8 cellular contexts compared by ENCODE assay signal in the genomic region with DNA sequence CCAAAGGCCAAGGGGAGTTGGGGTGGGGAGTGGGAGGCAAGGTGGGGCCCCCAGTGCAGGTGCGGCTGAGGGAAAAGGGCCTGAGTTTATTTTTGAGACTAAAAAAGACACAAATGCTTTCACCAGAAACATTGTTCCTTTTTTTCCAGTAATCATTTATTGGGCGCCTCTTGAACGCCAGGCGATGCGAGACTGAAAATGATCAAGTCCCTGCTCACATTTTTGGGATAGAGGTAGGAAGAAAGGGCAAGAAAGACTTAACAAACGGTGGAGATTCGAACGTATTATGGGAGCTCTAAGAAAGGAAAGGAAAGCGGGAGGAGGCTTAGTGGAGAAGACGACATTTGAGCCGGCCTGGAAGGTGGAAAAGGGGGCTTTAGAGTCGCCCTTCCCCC. TPM values are rescaled to one million over a fixed set of nuclear protein-coding genes. Genes with fewer than 3 reads are reported as not detected.
DNase-seq lines count a peak whose midpoint lies in the region; ATAC-seq and TF ChIP-seq lines count a peak whose summit lies in the region.

No MANE protein-coding gene starts in this region.

- peaks cover 40% of the 10 kb centered on the region for H3K36me3 ChIP-seq in SJSA1
- peaks cover 0 to 29% of the 10 kb centered on the region in 2 donors for H3K36me3 ChIP-seq in gastrocnemius medialis

- in situ Hi-C loops in gastrocnemius medialis (cut with MboI; ENCODE audit: low sequenced_read_pairs in 4 of 4), result no loop called here

- H3K4me3 ChIP-seq in GM12865 (ENCODE audit: low read depth, low read length), result peak overlapping the region; percentile 54
- H3K4me3 ChIP-seq in SJSA1, result peak overlapping the region; percentile 71
- peak overlapping the region; percentile 97 for H3K4me3 ChIP-seq in fibroblast of pulmonary artery (replicated peaks; ENCODE audit: low read depth, low read length)
- peak overlapping the region; percentile 95 to 100 (median 98) for H3K4me3 ChIP-seq in gastrocnemius medialis

- DNase-seq in GM12865 (ENCODE audit: low read depth), result no peak
- no peak for DNase-seq in SJSA1 (ENCODE audit: low read depth in 1 of 2, low spot score in 2 of 2)
- DNase-seq in fibroblast of pulmonary artery (ENCODE audit: low read depth), result no peak
- no peak for DNase-seq in gastrocnemius medialis
- no peak for DNase-seq in HEK293T (ENCODE audit: extremely low spot score)
- DNase-seq in germinal center (ENCODE audit: low spot score), result no peak
- DNase-seq in GF-D8 (lab: John Stamatoyannopoulos, UW), result no peak
- DNase-seq in left colon, result no peak

- TF ChIP-seq POLR2A in gastrocnemius medialis (IDR thresholded peaks at IDR 0.05), result no peak

- H3K4me1 ChIP-seq in SJSA1 (replicated peaks), result peaks cover 14% of the 10 kb centered on the region
- H3K4me1 ChIP-seq in gastrocnemius medialis, result peaks cover 13 to 19% of the 10 kb centered on the region in 2 donors

- CTCF ChIA-PET in HEK293T (lab: Yijun Ruan, JAX), result interaction anchor here (1.0 to 4.6 kb wide), 3 partner anchors 13 to 220 kb away, joined by 3 to 24 read pairs (median 3); no protein-coding TSS in a partner anchor

- intact Hi-C loops in gastrocnemius medialis (cut with DNase I; ENCODE audit: low total_unique reads), result loop anchor here (5.0 to 10.0 kb wide), 2 partner anchors 216 to 1373 kb away; partner anchors contain the start of genes RAB1B and RPS6KB2
- intact Hi-C loops in left colon (cut with DNase I, micrococcal nuclease), result no loop called here

- TF ChIP-seq CTCF in GM12865 (IDR thresholded peaks at IDR 0.05; ENCODE audit: insufficient read depth, low read depth, low read length, missing control alignments) (no peak), fibroblast of pulmonary artery (IDR thresholded peaks at IDR 0.05; ENCODE audit: low read length, missing control alignments) (no peak), gastrocnemius medialis (IDR thresholded peaks at IDR 0.05 in 4 of 5, conservative IDR thresholded peaks at IDR 0.05 in 1 of 5) (no peak)

- H3K9me3 ChIP-seq in SJSA1 (replicated peaks), result no peaks in the 10 kb centered on the region
- no peaks in the 10 kb centered on the region for H3K9me3 ChIP-seq in gastrocnemius medialis

- H3K27me3 ChIP-seq in SJSA1 (replicated peaks) (no peaks in the 10 kb centered on the region), gastrocnemius medialis (peaks cover 0 to 3% (median 0%) of the 10 kb centered on the region in 3 donors)

- peak overlapping the region; percentile 20 for H3K27ac ChIP-seq in SJSA1
- H3K27ac ChIP-seq in gastrocnemius medialis, result peak overlapping the region; percentile 83 to 94 (median 90)

- ATAC-seq in gastrocnemius medialis, result no peak
- ATAC-seq in left colon, result no peak

- POLR2A ChIA-PET in HEK293T (lab: Yijun Ruan, JAX), result interaction anchor here (1.0 to 4.9 kb wide), 9 partner anchors 10 to 248 kb away, joined by 3 to 34 read pairs (median 5); partner anchors contain the start of gene CCDC85B

TF ChIP-seq in HEK293T, 16 proteins besides CTCF, POLR2A, EP300 and RAD21:
- TF ChIP-seq SP1 (IDR thresholded peaks at IDR 0.05) (no peak), BHLHE40 (IDR thresholded peaks at IDR 0.05; ENCODE audit: borderline replicate concordance) (no peak), HDGF (IDR thresholded peaks at IDR 0.05; ENCODE audit: borderline replicate concordance) (no peak), FOXM1 (IDR thresholded peaks at IDR 0.05; ENCODE audit: borderline replicate concordance) (no peak), ZNF384 (IDR thresholded peaks at IDR 0.05) (no peak), SUZ12 (IDR thresholded peaks at IDR 0.05) (no peak), L3MBTL2 (conservative IDR thresholded peaks at IDR 0.05) (no peak), LEF1 (IDR thresholded peaks at IDR 0.05; ENCODE audit: borderline replicate concordance) (no peak), NFRKB (IDR thresholded peaks at IDR 0.05) (no peak), CTBP1 (IDR thresholded peaks at IDR 0.05; ENCODE audit: borderline replicate concordance) (no peak), FOXK2 (IDR thresholded peaks at IDR 0.05) (no peak), ELF4 (IDR thresholded peaks at IDR 0.05) (no peak)
- TF ChIP-seq, protein P1, sequence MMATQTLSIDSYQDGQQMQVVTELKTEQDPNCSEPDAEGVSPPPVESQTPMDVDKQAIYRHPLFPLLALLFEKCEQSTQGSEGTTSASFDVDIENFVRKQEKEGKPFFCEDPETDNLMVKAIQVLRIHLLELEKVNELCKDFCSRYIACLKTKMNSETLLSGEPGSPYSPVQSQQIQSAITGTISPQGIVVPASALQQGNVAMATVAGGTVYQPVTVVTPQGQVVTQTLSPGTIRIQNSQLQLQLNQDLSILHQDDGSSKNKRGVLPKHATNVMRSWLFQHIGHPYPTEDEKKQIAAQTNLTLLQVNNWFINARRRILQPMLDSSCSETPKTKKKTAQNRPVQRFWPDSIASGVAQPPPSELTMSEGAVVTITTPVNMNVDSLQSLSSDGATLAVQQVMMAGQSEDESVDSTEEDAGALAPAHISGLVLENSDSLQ (IDR thresholded peaks at IDR 0.05), result no peak

RNA-seq across cellular contexts. Expression of gene SF3B2, which starts 0.8 kb away (rescaled TPM):
- 334 and 353 TPM in 2 replicates for total RNA-seq in SJSA1 (2014; rRNA removed; shearing (Covaris generic))
- total RNA-seq in gastrocnemius medialis (100 to 1,000 TPM in 3 of 4 donors, 10 to 100 TPM in 1; 92.9 to 186 (median 124) TPM), left colon (100 to 1,000 TPM; 123 to 131 TPM)

RNA-seq across cellular contexts. Expression of gene GAL3ST3, which starts 2.4 kb away (rescaled TPM):
- total RNA-seq in SJSA1 (2014; rRNA removed; shearing (Covaris generic)), result not detected in 2 replicates
- total RNA-seq in gastrocnemius medialis, result under 1 TPM in 1 of 4 donors, not detected in 3; 0.12 TPM
- not detected for total RNA-seq in left colon

RNA-seq across cellular contexts. Expression of gene PACS1, which starts 18.7 kb away (rescaled TPM):
- total RNA-seq in SJSA1 (2014; rRNA removed; shearing (Covaris generic)), result 28.5 and 37.1 TPM in 2 replicates
- total RNA-seq in gastrocnemius medialis, result 10 to 100 TPM in 3 of 4 donors, 1 to 10 TPM in 1; 6.6 to 20.4 (median 16.9) TPM
- total RNA-seq in left colon, result 10 to 100 TPM; 17.1 to 19.2 TPM

RNA-seq across cellular contexts. Expression of gene CATSPER1, which starts 25.1 kb away (rescaled TPM):
- 0.50 and 1.4 TPM in 2 replicates for total RNA-seq in SJSA1 (2014; rRNA removed; shearing (Covaris generic))
- total RNA-seq in gastrocnemius medialis, result not detected
- total RNA-seq in left colon, result under 1 TPM in 1 of 2 donors, not detected in 1; 0.39 TPM

RNA-seq across cellular contexts. Expression of gene CST6, which starts 39.6 kb away (rescaled TPM):
- total RNA-seq in SJSA1 (2014; rRNA removed; shearing (Covaris generic)), result not detected in 2 replicates
- total RNA-seq in gastrocnemius medialis (1 to 10 TPM in 2 of 4 donors, under 1 TPM in 1, not detected in 1; 0.71 to 6.0 (median 3.1) TPM), left colon (not detected)
